In genomic region chr2:219094171-219094570, GRCh38 we compare ENCODE assay signal across 27 cellular contexts. TPM values are rescaled to one million over a fixed set of nuclear protein-coding genes. Genes with fewer than 3 reads are reported as not detected.
"Had no signal": no experiment of that assay in that cellular context is flagged by ENCODE, and none has a peak within 500 bp of the region (broad histone marks: within the 10 kb centered on the region; RNA-seq: fewer than 3 reads in every experiment).

No MANE protein-coding gene starts in this region.

- DNase-seq: activated B cell treated with CpG ODN at 0.5 μM for 24 hours; activated CD4-positive, alpha-beta T cell treated with anti-CD3 and anti-CD28 coated beads for 48 hours; activated CD4-positive, alpha-beta T cell treated with anti-CD3 and anti-CD28 coated beads, Interleukin-2, amount 50 U/mL, for 1 hour; activated CD4-positive, alpha-beta T cell treated with anti-CD3 and anti-CD28 coated beads, Interleukin-2, amount 50 U/mL, for 48 hours; activated CD8-positive, alpha-beta memory T cell treated with anti-CD3 and anti-CD28 coated beads for 24 hours; activated CD8-positive, alpha-beta T cell treated with anti-CD3 and anti-CD28 coated beads for 36 hours; activated effector memory CD4-positive, alpha-beta T cell treated with Interleukin-2 at 50 U/mL for 16 hours; activated gamma-delta T cell treated with Interleukin-2 at 50 U/mL for 16 hours; activated naive CD4-positive, alpha-beta T cell treated with Interleukin-2 at 50 U/mL for 16 hours; activated naive CD8-positive, alpha-beta T cell treated with anti-CD3 and anti-CD28 coated beads, Interleukin-2, amount 10 ng/mL, durations not matched to agents 7 days and 5 days; activated T-cell treated with anti-CD3 and anti-CD28 coated beads, Interleukin-2, amount 50 U/mL, for 4 hours; central memory CD4-positive, alpha-beta T cell; cerebellar nuclear complex; colonic mucosa; effector CD8-positive, alpha-beta T cell; foreskin fibroblast; T-helper 1 cell; T-helper 17 cell; T1000; WERI-Rb-1 had no signal

- H3K36me3 ChIP-seq: ascending aorta, breast epithelium, cardiac muscle cell, colonic mucosa, WERI-Rb-1 had no signal

- H3K4me3 ChIP-seq: ascending aorta, breast epithelium, cardiac muscle cell, colonic mucosa had no signal

- H3K27ac ChIP-seq: ascending aorta, breast epithelium, cardiac muscle cell, colonic mucosa, epithelial cell of prostate, WERI-Rb-1 had no signal

- H3K9me3 ChIP-seq: ascending aorta, breast epithelium, colonic mucosa had no signal

- H3K27me3 ChIP-seq: ascending aorta, breast epithelium, cardiac muscle cell, colonic mucosa had no signal

- H3K4me1 ChIP-seq: ascending aorta, breast epithelium, colonic mucosa had no signal

RNA-seq across cellular contexts. Expression of gene IHH, which starts 33.5 kb away (rescaled TPM):
- total RNA-seq: activated B cell treated with CpG ODN at 0.5 μM for 24 hours; activated CD8-positive, alpha-beta T cell treated with anti-CD3 and anti-CD28 coated beads for 36 hours; activated naive CD8-positive, alpha-beta T cell treated with anti-CD3 and anti-CD28 coated beads, Interleukin-2, amount 10 ng/mL, durations not matched to agents 7 days and 5 days; ascending aorta; cardiac muscle cell; endothelial cell of umbilical vein; T-helper 17 cell had no signal

RNA-seq across cellular contexts. Expression of gene CFAP65, which starts 52.9 kb away (rescaled TPM):
- total RNA-seq: activated B cell treated with CpG ODN at 0.5 μM for 24 hours; activated CD8-positive, alpha-beta T cell treated with anti-CD3 and anti-CD28 coated beads for 36 hours; activated naive CD8-positive, alpha-beta T cell treated with anti-CD3 and anti-CD28 coated beads, Interleukin-2, amount 10 ng/mL, durations not matched to agents 7 days and 5 days; activated T-cell treated with anti-CD3 and anti-CD28 coated beads, Interleukin-2, amount 50 U/mL, for 4 hours; activated T-helper 17 cell treated with anti-CD3 and anti-CD28 coated beads, Interleukin-2, amount 50 U/mL, for 72 hours; ascending aorta; dermis microvascular lymphatic vessel endothelial cell; endothelial cell of umbilical vein; T-helper 17 cell had no signal
